ENCODE assay signal across 1 cellular context in genomic region chr6:167825759-167826229, GRCh38.
TF ChIP-seq lines count a peak whose summit lies in the region.

No MANE protein-coding gene starts in this region.

TF ChIP-seq in HepG2, 621 proteins besides CTCF, POLR2A, EP300 and RAD21 (continued from another document and continues in another):
- TF ChIP-seq RNF219 (CRISPR knock-in tag; IDR thresholded peaks at IDR 0.05) (no peak), ERF (CRISPR knock-in tag; IDR thresholded peaks at IDR 0.05) (no peak), ZNF326 (CRISPR knock-in tag; IDR thresholded peaks at IDR 0.05; ENCODE audit: borderline replicate concordance) (no peak), TRAFD1 (CRISPR knock-in tag; IDR thresholded peaks at IDR 0.05; ENCODE audit: borderline replicate concordance) (peak; percentile 93), NKX3-1 (CRISPR knock-in tag; IDR thresholded peaks at IDR 0.05) (no peak), ZNF430 (CRISPR knock-in tag; IDR thresholded peaks at IDR 0.05) (peak; percentile 71), SOX13 (IDR thresholded peaks at IDR 0.05) (no peak), SOX13 (CRISPR knock-in tag; conservative IDR thresholded peaks at IDR 0.05 in 1 of 2, IDR thresholded peaks at IDR 0.05 in 1 of 2) (no peak), REPIN1 (CRISPR knock-in tag; IDR thresholded peaks at IDR 0.05; ENCODE audit: borderline replicate concordance, low read depth) (no peak), DZIP1 (CRISPR knock-in tag; IDR thresholded peaks at IDR 0.05) (no peak; the same call in 1 of the 2 replicates), HIC2 (CRISPR knock-in tag; IDR thresholded peaks at IDR 0.05; ENCODE audit: low read depth) (peak; percentile 79), ZNF253 (CRISPR knock-in tag; IDR thresholded peaks at IDR 0.05; ENCODE audit: borderline replicate concordance) (no peak), MED1 (CRISPR knock-in tag; IDR thresholded peaks at IDR 0.05) (no peak; the same call in 1 of the 2 replicates), ZNF879 (CRISPR knock-in tag; IDR thresholded peaks at IDR 0.05) (no peak), RFXANK (CRISPR knock-in tag; IDR thresholded peaks at IDR 0.05) (no peak), ASH2L (IDR thresholded peaks at IDR 0.05; ENCODE audit: insufficient read length, low read depth, low read length) (peak; percentile 11), TERF1 (CRISPR knock-in tag; IDR thresholded peaks at IDR 0.05) (no peak), FOSL2 (CRISPR knock-in tag; IDR thresholded peaks at IDR 0.05) (no peak), RBM22 (optimal IDR thresholded peaks at IDR 0.05; ENCODE audit: low read length) (no peak), NPAS2 (CRISPR knock-in tag; IDR thresholded peaks at IDR 0.05; ENCODE audit: borderline replicate concordance) (no peak), SUZ12 (IDR thresholded peaks at IDR 0.05; ENCODE audit: low read depth, low read length) (no peak), HNF4G (IDR thresholded peaks at IDR 0.05; ENCODE audit: borderline replicate concordance, low read depth, low read length) (0 out of 2 replicates have a peak, but pooled peaks have one; percentile 1), HNF4G (CRISPR knock-in tag; IDR thresholded peaks at IDR 0.05; ENCODE audit: borderline replicate concordance, low read depth) (no peak), ZFP41 (CRISPR knock-in tag; IDR thresholded peaks at IDR 0.05; ENCODE audit: borderline replicate concordance) (no peak), ZXDC (CRISPR knock-in tag; IDR thresholded peaks at IDR 0.05) (no peak), HMGXB3 (CRISPR knock-in tag; IDR thresholded peaks at IDR 0.05; ENCODE audit: borderline replicate concordance) (0 out of 2 replicates have a peak, but pooled peaks have one; percentile 15), NR3C1 (CRISPR knock-in tag; IDR thresholded peaks at IDR 0.05) (no peak), RXRB (CRISPR knock-in tag; IDR thresholded peaks at IDR 0.05; ENCODE audit: borderline replicate concordance) (no peak), SP4 (CRISPR knock-in tag; IDR thresholded peaks at IDR 0.05) (peak; percentile 78; the same call in 1 of the 2 replicates), IRX3 (CRISPR knock-in tag; IDR thresholded peaks at IDR 0.05; ENCODE audit: borderline replicate concordance, low read depth) (0 out of 2 replicates have a peak, but pooled peaks have one; percentile 47), ZGPAT (CRISPR knock-in tag; IDR thresholded peaks at IDR 0.05) (peak; percentile 11; the same call in 1 of the 2 replicates), ZNF790 (CRISPR knock-in tag; IDR thresholded peaks at IDR 0.05; ENCODE audit: borderline replicate concordance) (no peak), MAZ (IDR thresholded peaks at IDR 0.05; ENCODE audit: borderline replicate concordance, low read depth, low read length) (no peak), MAZ (CRISPR knock-in tag; IDR thresholded peaks at IDR 0.05; ENCODE audit: low read depth) (peak; percentile 64), DRAP1 (CRISPR knock-in tag; IDR thresholded peaks at IDR 0.05) (no peak), ZNF337 (CRISPR knock-in tag; IDR thresholded peaks at IDR 0.05; ENCODE audit: borderline replicate concordance, low read depth) (no peak), ZNF180 (CRISPR knock-in tag; IDR thresholded peaks at IDR 0.05; ENCODE audit: borderline replicate concordance, low read depth) (no peak), ONECUT2 (CRISPR knock-in tag; IDR thresholded peaks at IDR 0.05) (no peak), SIN3B (IDR thresholded peaks at IDR 0.05; ENCODE audit: low read length) (no peak), MBNL3 (CRISPR knock-in tag; conservative IDR thresholded peaks at IDR 0.05) (no peak), TEAD2 (CRISPR knock-in tag; IDR thresholded peaks at IDR 0.05) (no peak), GMEB2 (CRISPR knock-in tag; IDR thresholded peaks at IDR 0.05; ENCODE audit: low read depth) (no peak)
